In the genomic region with DNA sequence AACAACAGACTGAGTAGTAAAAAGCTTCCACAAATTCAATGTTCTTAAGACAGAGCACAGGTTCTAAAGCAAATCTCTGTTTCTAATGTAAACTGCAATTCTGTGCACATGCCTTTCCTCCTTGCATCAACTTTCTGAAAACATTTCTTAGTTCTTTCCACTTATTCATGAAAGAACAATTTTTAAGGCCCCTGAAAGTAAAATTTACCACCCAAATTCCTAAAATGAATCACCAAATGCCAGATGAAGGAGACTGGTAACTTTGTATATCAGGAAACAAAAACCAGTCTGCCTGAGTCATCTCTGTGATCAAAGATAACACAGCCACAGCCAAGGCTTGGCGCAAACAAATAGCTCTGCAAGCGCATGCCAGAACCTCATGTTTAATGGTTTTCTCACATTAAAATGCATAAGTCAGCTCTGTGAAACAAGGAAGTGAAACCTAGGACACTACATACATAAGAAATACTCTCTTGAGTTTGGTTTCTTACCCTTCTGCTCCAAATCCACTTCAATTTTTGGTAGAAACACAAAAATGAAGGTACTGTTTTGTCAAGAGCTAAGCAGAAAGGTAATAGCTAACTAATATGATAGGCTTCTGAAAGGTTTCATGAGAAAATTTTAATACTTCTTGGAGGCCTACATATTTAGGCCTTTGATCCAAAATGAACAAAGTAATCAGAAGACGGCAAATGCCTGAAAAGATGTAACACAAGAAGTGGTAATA, we compare ENCODE assay signal across 8 cellular contexts.
DNase-seq lines count a peak whose midpoint lies in the region; ATAC-seq and TF ChIP-seq lines count a peak whose summit lies in the region.

No MANE protein-coding gene starts in this region.

- TF ChIP-seq CTCF in C4-2B (conservative IDR thresholded peaks at IDR 0.05) = no peak

- ATAC-seq in GM19463 (IDR thresholded peaks at IDR 0.05; ENCODE audit: unreplicated experiment) = peak; percentile 86

- DNase-seq in HK-2 (ENCODE audit: unreplicated experiment) = peak; percentile 20
- peak; percentile 30 for DNase-seq in T follicular helper cell (ENCODE audit: low read depth)
- peak; percentile 89 for DNase-seq in amniotic stem cell (lab: John Stamatoyannopoulos, UW)
- peak; percentile 70 for DNase-seq in inferior parietal cortex (ENCODE audit: extremely low spot score)
- DNase-seq in stimulated activated CD4-positive, alpha-beta T cell treated with anti-CD3 and anti-CD28 coated beads, Interleukin-15, amount 100 ng/mL, for 24 hours = peak; percentile 76
- DNase-seq in NCI-H187 (lab: John Stamatoyannopoulos, UW) = no peak

- H3K27ac ChIP-seq in C4-2B = peak overlapping the region; percentile 83

Comparison
In these comparisons a context has a peak if more than half of its experiments do, and no peak if none do; other contexts are left out.
1. DNase-seq: peak in HK-2 (single experiment), T follicular helper cell (single experiment), amniotic stem cell (single experiment), inferior parietal cortex (single experiment) and stimulated activated CD4-positive, alpha-beta T cell treated with anti-CD3 and anti-CD28 coated beads, Interleukin-15, amount 100 ng/mL, for 24 hours (single experiment); none in NCI-H187 (0 of 2).